Comparison of ENCODE assay signal across 8 cellular contexts in the genomic region with DNA sequence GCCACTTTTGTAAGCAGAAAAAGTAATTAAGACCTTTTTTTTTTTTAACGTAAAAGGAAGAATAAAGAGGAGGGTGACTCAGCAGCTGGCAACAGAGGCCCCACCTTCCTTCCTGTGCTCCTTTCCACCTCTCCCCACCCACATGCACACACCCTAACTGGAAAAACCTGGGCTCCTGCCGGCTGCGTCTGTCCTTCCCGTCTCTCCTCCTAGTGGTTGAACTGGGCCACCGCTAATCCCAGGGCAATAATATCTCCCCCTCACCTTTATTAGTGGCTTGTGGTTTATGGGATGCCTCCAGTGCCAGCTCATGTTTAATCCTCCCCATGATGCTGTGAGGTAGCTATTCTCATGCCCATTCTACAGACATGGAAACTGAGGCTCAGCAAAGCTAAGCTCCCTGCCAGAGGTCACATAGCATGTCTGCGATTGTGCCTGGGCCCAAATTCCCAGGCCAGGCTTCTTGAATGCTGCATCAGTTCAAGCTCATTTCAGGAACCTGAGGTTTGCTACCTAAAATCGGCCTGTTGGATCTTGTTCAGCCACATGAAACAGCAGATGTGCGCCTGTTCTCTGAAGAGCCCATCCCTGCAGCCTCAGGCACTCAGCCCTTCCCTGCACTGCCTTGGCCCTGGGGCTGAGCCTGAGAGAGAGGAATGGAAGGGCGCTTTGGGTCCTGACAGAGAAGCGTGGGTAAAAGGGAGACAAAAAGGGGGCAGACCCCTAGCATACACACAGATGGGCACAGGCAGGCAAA.
DNase-seq lines count a peak whose midpoint lies in the region; ATAC-seq and TF ChIP-seq lines count a peak whose summit lies in the region.

No MANE protein-coding gene starts in this region.

- no peak overlapping the region for H3K4me3 ChIP-seq in heart right ventricle
- H3K4me3 ChIP-seq in SJSA1, result no peak overlapping the region
- H3K4me3 ChIP-seq in fibroblast of lung (replicated peaks in 1 of 4; ENCODE audit: control extremely low read depth in 1 of 4, insufficient read depth in 1 of 4, low read depth in 3 of 4, low read length in 4 of 4), result no peak overlapping the region
- no peak overlapping the region for H3K4me3 ChIP-seq in upper lobe of left lung
- no peak overlapping the region for H3K4me3 ChIP-seq in effector memory CD4-positive, alpha-beta T cell (ENCODE audit: insufficient read depth, low read depth, low read length, poor library complexity, severe bottlenecking)

- H2AFZ ChIP-seq in fibroblast of lung (ENCODE audit: low read length), result no peak overlapping the region

- no peak overlapping the region for H3K4me2 ChIP-seq in fibroblast of lung (ENCODE audit: extremely low read depth, insufficient read depth, low read length)

- H3K36me3 ChIP-seq in heart right ventricle (no peaks in the 10 kb centered on the region), SJSA1 (no peaks in the 10 kb centered on the region), fibroblast of lung (ENCODE audit: control insufficient read depth, insufficient read depth, low read length) (no peaks in the 10 kb centered on the region), upper lobe of left lung (no peaks in the 10 kb centered on the region)
- H3K36me3 ChIP-seq in effector memory CD4-positive, alpha-beta T cell (ENCODE audit: control insufficient read depth, insufficient read depth, low read length), result no peaks in the 10 kb centered on the region

- H3K27ac ChIP-seq in heart right ventricle, result peak overlapping the region in 6 of 10 donors; percentile 2 to 61 (median 18)
- H3K27ac ChIP-seq in SJSA1, result peak overlapping the region; percentile 24
- H3K27ac ChIP-seq in fibroblast of lung (ENCODE audit: insufficient read depth, low read length), result no peak overlapping the region
- H3K27ac ChIP-seq in upper lobe of left lung, result peak overlapping the region in 1 of 4 donors; percentile 9
- H3K27ac ChIP-seq in effector memory CD4-positive, alpha-beta T cell (ENCODE audit: insufficient read depth, low read length, poor library complexity, severe bottlenecking), result no peak overlapping the region

- WGBS in heart right ventricle, 2 donors, result 70 to 76% methylated on average over 10 of the region's 10 CpGs
- 56 to 58% methylated on average over 10 of the region's 10 CpGs for WGBS in upper lobe of left lung, 2 donors

- H4K20me1 ChIP-seq in fibroblast of lung (ENCODE audit: control insufficient read depth, extremely low read depth, insufficient read depth, low read length), result no peaks in the 10 kb centered on the region

- peak in 8 of 9 donors; percentile 8 to 42 (median 26) for TF ChIP-seq CTCF in heart right ventricle (IDR thresholded peaks at IDR 0.05)
- TF ChIP-seq CTCF in fibroblast of lung (conservative IDR thresholded peaks at IDR 0.05 in 1 of 2, IDR thresholded peaks at IDR 0.05 in 1 of 2; ENCODE audit: low read depth in 1 of 2, low read length in 2 of 2), result peak in 1 of 2 donors; percentile 49
- peak in 5 of 6 experiments; percentile 26 to 59 (median 46) for TF ChIP-seq CTCF in upper lobe of left lung (IDR thresholded peaks at IDR 0.05)

- H3K4me1 ChIP-seq in heart right ventricle (peaks cover 3 to 51% (median 23%) of the 10 kb centered on the region in 9 donors), SJSA1 (replicated peaks) (peaks cover 42% of the 10 kb centered on the region), fibroblast of lung (ENCODE audit: control insufficient read depth, extremely low read depth, insufficient read depth, low read length) (peaks cover 7% of the 10 kb centered on the region), upper lobe of left lung (peaks cover 3 to 22% (median 15%) of the 10 kb centered on the region in 4 donors)
- no peaks in the 10 kb centered on the region for H3K4me1 ChIP-seq in effector memory CD4-positive, alpha-beta T cell (ENCODE audit: control insufficient read depth, insufficient read depth, low read length, poor library complexity, severe bottlenecking)

- H3K27me3 ChIP-seq in heart right ventricle (no peaks in the 10 kb centered on the region), SJSA1 (replicated peaks) (no peaks in the 10 kb centered on the region), fibroblast of lung (ENCODE audit: control insufficient read depth, insufficient read depth, low read length) (no peaks in the 10 kb centered on the region), upper lobe of left lung (no peaks in the 10 kb centered on the region)
- no peaks in the 10 kb centered on the region for H3K27me3 ChIP-seq in effector memory CD4-positive, alpha-beta T cell (replicated peaks; ENCODE audit: control insufficient read depth, insufficient read depth, low read length, poor library complexity, severe bottlenecking)

- ATAC-seq in heart right ventricle, result peak in 3 of 8 donors; percentile 12 to 45 (median 13)
- ATAC-seq in upper lobe of left lung (ENCODE audit: low FRiP score in 2 of 2), result peak in 1 of 2 donors; percentile 58

- intact Hi-C loops in heart right ventricle (cut with DNase I), result loop anchor here (1.0 to 10.0 kb wide), 8 partner anchors 47 to 177 kb away; partner anchors contain the start of gene CSNK1A1 (in 2 of the 10)
- intact Hi-C loops in cardiac septum (cut with DNase I), result loop anchor here (5.0 kb wide), 1 partner anchor 177 kb away; no protein-coding TSS in a partner anchor

- TF ChIP-seq POLR2A in upper lobe of left lung (IDR thresholded peaks at IDR 0.05), result no peak

- TF ChIP-seq EP300 in upper lobe of left lung (IDR thresholded peaks at IDR 0.05), result no peak

- H3K9me3 ChIP-seq in heart right ventricle (peaks cover 0 to 4% (median 0%) of the 10 kb centered on the region in 11 donors), SJSA1 (replicated peaks) (no peaks in the 10 kb centered on the region), fibroblast of lung (ENCODE audit: control insufficient read depth, insufficient read depth, low read depth, low read length) (no peaks in the 10 kb centered on the region), upper lobe of left lung (no peaks in the 10 kb centered on the region)
- no peaks in the 10 kb centered on the region for H3K9me3 ChIP-seq in effector memory CD4-positive, alpha-beta T cell (ENCODE audit: control insufficient read depth, low read length)

- H3K9ac ChIP-seq in fibroblast of lung (ENCODE audit: insufficient read depth, low read length), result no peak overlapping the region

- no peak for DNase-seq in heart right ventricle
- DNase-seq in cardiac septum (ENCODE audit: low spot score), result no peak
- DNase-seq in SJSA1 (ENCODE audit: low read depth in 1 of 2, low spot score in 2 of 2), result peak; percentile 82 to 89
- DNase-seq in fibroblast of lung (ENCODE audit: low read depth in 2 of 2), result peak; percentile 63 to 81
- DNase-seq in upper lobe of left lung, result peak in 1 of 2 donors; percentile 76
- no peak for DNase-seq in NCI-H2107 treated with DMSO at 0.1 percent for 48 hours (lab: John Stamatoyannopoulos, UW; ENCODE audit: unreplicated experiment)
- no peak for DNase-seq in effector memory CD4-positive, alpha-beta T cell
- DNase-seq in dedifferentiated amniotic fluid mesenchymal stem cell (ENCODE audit: extremely low spot score), result no peak

- no peaks in the 10 kb centered on the region for H3K79me2 ChIP-seq in fibroblast of lung (ENCODE audit: control insufficient read depth, insufficient read depth, low read length)

Comparison
In these comparisons a context has a peak if more than half of its experiments do, and no peak if none do; other contexts are left out.
1. DNase-seq: peak in SJSA1 (2 of 2) and fibroblast of lung (2 of 2); none in heart right ventricle (0 of 2), cardiac septum (single experiment), NCI-H2107 treated with DMSO at 0.1 percent for 48 hours (single experiment), effector memory CD4-positive, alpha-beta T cell (0 of 3) and dedifferentiated amniotic fluid mesenchymal stem cell (single experiment).
2. H3K27ac ChIP-seq: peak in heart right ventricle (6 of 10) and SJSA1 (single experiment); none in fibroblast of lung (single experiment) and effector memory CD4-positive, alpha-beta T cell (single experiment).